In the genomic region with DNA sequence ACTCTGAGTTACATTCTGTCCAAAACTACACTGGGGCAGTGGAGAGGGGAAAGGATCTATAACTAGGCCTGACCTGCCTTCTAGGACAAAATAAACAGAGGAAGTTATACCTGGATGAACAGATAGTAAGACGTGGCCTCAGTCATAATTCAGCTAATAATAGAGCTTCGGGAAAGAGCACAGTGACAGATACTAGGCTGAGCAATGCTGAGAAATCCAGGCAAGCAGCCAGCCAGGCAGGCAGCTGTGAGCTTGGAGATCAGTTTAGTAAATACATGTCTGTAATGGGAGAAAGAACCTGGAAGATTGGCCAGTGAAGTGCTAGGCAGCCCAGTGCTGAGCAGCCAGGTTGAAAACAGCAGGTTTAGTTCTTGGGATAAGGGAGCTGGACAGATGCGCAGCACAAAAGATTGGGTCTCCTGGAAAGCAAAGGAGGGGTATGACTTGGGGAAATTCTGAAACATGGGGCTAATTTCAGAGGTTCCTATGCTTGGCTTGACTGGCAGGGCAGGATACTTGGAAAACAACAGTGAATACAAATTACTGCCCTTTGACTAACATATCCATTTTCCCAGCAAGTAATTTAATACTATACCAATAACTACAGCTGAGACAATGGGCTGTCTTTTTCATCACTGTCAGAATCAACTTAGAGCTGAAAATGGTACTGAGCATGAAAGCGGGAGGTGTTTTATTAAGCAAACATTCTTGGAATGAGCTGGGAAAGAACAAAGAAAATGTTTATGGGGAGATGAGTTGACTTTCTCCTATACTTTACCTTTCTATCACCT, we compare ENCODE assay signal across 10 cellular contexts.
DNase-seq lines count a peak whose midpoint lies in the region; ATAC-seq and TF ChIP-seq lines count a peak whose summit lies in the region.
"Had no signal": no experiment of that assay in that cellular context is flagged by ENCODE, and none has a peak within 500 bp of the region (broad histone marks: within the 10 kb centered on the region; RNA-seq: fewer than 3 reads in every experiment).

No MANE protein-coding gene starts in this region.

- DNase-seq in NCI-H1105 treated with DMSO at 0.1 percent for 48 hours (lab: John Stamatoyannopoulos, UW) (peak; percentile 98), amniotic stem cell (lab: John Stamatoyannopoulos, UW) (peak; percentile 19), hippocampal formation (lab: John Stamatoyannopoulos, UW) (peak; percentile 39 to 41), transverse colon (peak; percentile 35), HuH-7.5 (ENCODE audit: low spot score) (no peak)
- DNase-seq in stimulated activated CD4-positive, alpha-beta T cell treated with anti-CD3 and anti-CD28 coated beads, Interleukin-4, amount 100 ng/mL, for 4 hours = no peak
- DNase-seq: activated CD4-positive, alpha-beta T cell treated with anti-CD3 and anti-CD28 coated beads, Interleukin-2, amount 10 ng/mL, durations not matched to agents 24 days and 14 days; naive thymus-derived CD8-positive, alpha-beta T cell had no signal

- peaks cover 0 to 13% (median 0%) of the 10 kb centered on the region in 4 donors for H3K4me1 ChIP-seq in transverse colon

- H3K36me3 ChIP-seq in transverse colon = no peaks in the 10 kb centered on the region

- no peak for TF ChIP-seq POLR2A in transverse colon (IDR thresholded peaks at IDR 0.05)

- no peak for TF ChIP-seq EP300 in transverse colon (IDR thresholded peaks at IDR 0.05; ENCODE audit: low read depth)

- 51 to 57% methylated on average over 3 to 4 of the region's 4 CpGs for WGBS in transverse colon (ENCODE audit: low coverage in 1 of 2), 2 donors

- H3K9me3 ChIP-seq in transverse colon = no peaks in the 10 kb centered on the region

- ATAC-seq in GM19395 (IDR thresholded peaks at IDR 0.05; ENCODE audit: unreplicated experiment) (no peak), GM21576 (IDR thresholded peaks at IDR 0.05; ENCODE audit: unreplicated experiment) (no peak)
- ATAC-seq: naive thymus-derived CD8-positive, alpha-beta T cell had no signal

- in situ Hi-C loops in transverse colon (cut with MboI; ENCODE audit: low pct_ligation_motif_present in 1 of 4, low pct_unique_long_range_greater_than_20kb in 1 of 4, low sequenced_read_pairs in 3 of 4) = no loop called here

- no peaks in the 10 kb centered on the region for H3K27me3 ChIP-seq in transverse colon

- intact Hi-C loops in transverse colon (cut with DNase I; ENCODE audit: low total_unique reads) = no loop called here

- TF ChIP-seq CTCF in transverse colon (IDR thresholded peaks at IDR 0.05) = no peak

- H3K4me3 ChIP-seq in transverse colon = no peak overlapping the region

- H3K27ac ChIP-seq in transverse colon = peak overlapping the region; percentile 45 to 65 (median 53)

Comparison
In these comparisons a context has a peak if more than half of its experiments do, and no peak if none do; other contexts are left out.
1. DNase-seq: peak in NCI-H1105 treated with DMSO at 0.1 percent for 48 hours (single experiment), amniotic stem cell (single experiment), hippocampal formation (2 of 2) and transverse colon (single experiment); none in stimulated activated CD4-positive, alpha-beta T cell treated with anti-CD3 and anti-CD28 coated beads, Interleukin-4, amount 100 ng/mL, for 4 hours (0 of 2) and HuH-7.5 (single experiment).